In genomic region chr12:104682790-104683279, GRCh38 we compare ENCODE assay signal across 8 cellular contexts.
DNase-seq lines count a peak whose midpoint lies in the region; ATAC-seq and TF ChIP-seq lines count a peak whose summit lies in the region.

No MANE protein-coding gene starts in this region.

- H3K4me3 Mint-ChIP-seq in naive thymus-derived CD8-positive, alpha-beta T cell: peak overlapping the region; percentile 63 to 86 (median 74)

- ATAC-seq in GM18867 (IDR thresholded peaks at IDR 0.05; ENCODE audit: unreplicated experiment) (peak; percentile 66), HG03457 (IDR thresholded peaks at IDR 0.05; ENCODE audit: unreplicated experiment) (peak; percentile 36), HG02571 (IDR thresholded peaks at IDR 0.05; ENCODE audit: unreplicated experiment) (no peak), GM21737 (IDR thresholded peaks at IDR 0.05; ENCODE audit: unreplicated experiment) (no peak)
- ATAC-seq in naive thymus-derived CD8-positive, alpha-beta T cell: peak; percentile 90 to 93

- no peak for TF ChIP-seq CTCF in RWPE1 (conservative IDR thresholded peaks at IDR 0.05; ENCODE audit: low read depth)

- peaks cover 0 to 3% (median 0%) of the 10 kb centered on the region in 3 donors for H3K36me3 Mint-ChIP-seq in naive thymus-derived CD8-positive, alpha-beta T cell

- peaks cover 0 to 2% (median 0%) of the 10 kb centered on the region in 5 donors for H3K27me3 Mint-ChIP-seq in naive thymus-derived CD8-positive, alpha-beta T cell

- peaks cover 32 to 92% (median 61%) of the 10 kb centered on the region in 4 donors for H3K4me1 Mint-ChIP-seq in naive thymus-derived CD8-positive, alpha-beta T cell

- POLR2A ChIA-PET in naive thymus-derived CD8-positive, alpha-beta T cell (lab: Charles Lee): interaction anchor here (1.3 kb wide), 1 partner anchor 224 kb away, joined by 5 read pairs; no protein-coding TSS in a partner anchor
- POLR2A ChIA-PET in RWPE1 (lab: Yijun Ruan, JAX; ENCODE audit: low non-redundant PET): no interaction called here

- CTCF ChIA-PET in RWPE1 (lab: Yijun Ruan, JAX): no interaction called here

- peak; percentile 41 to 51 for DNase-seq in activated CD8-positive, alpha-beta memory T cell treated with anti-CD3 and anti-CD28 coated beads for 1 hour (ENCODE audit: extremely low read depth in 1 of 2, low read depth in 1 of 2)
- peak; percentile 23 to 79 (median 67) for DNase-seq in naive thymus-derived CD8-positive, alpha-beta T cell
- no peak for DNase-seq in caudate nucleus (lab: John Stamatoyannopoulos, UW)
- no peak for DNase-seq in RWPE1 (ENCODE audit: low spot score)

- no peak overlapping the region for H3K27ac ChIP-seq in caudate nucleus (ENCODE audit: low read depth, low read length)
- no peak overlapping the region for H3K27ac ChIP-seq in RWPE1

- no peaks in the 10 kb centered on the region for H3K9me3 Mint-ChIP-seq in naive thymus-derived CD8-positive, alpha-beta T cell

- H3K27ac Mint-ChIP-seq in naive thymus-derived CD8-positive, alpha-beta T cell: peak overlapping the region in 9 of 10 donors; percentile 8 to 84 (median 51)

Comparison
In these comparisons a context has a peak if more than half of its experiments do, and no peak if none do; other contexts are left out.
1. ATAC-seq: peak in GM18867 (single experiment), HG03457 (single experiment) and naive thymus-derived CD8-positive, alpha-beta T cell (2 of 2); none in HG02571 (single experiment) and GM21737 (single experiment).
2. DNase-seq: peak in activated CD8-positive, alpha-beta memory T cell treated with anti-CD3 and anti-CD28 coated beads for 1 hour (2 of 2) and naive thymus-derived CD8-positive, alpha-beta T cell (10 of 10); none in caudate nucleus (0 of 61) and RWPE1 (single experiment).